Comparison of ENCODE assay signal across 21 cellular contexts in genomic region chr9:105282870-105283621, GRCh38.
"Had no signal": no experiment of that assay in that cellular context is flagged by ENCODE, and none has a peak within 500 bp of the region (broad histone marks: within the 10 kb centered on the region; RNA-seq: fewer than 3 reads in every experiment).

No MANE protein-coding gene starts in this region.

- ATAC-seq: psoas muscle had no signal

- H3K4me1 ChIP-seq: psoas muscle, right atrium auricular region, upper lobe of left lung had no signal

- H3K36me3 Mint-ChIP-seq: brain had no signal

- H3K27ac Mint-ChIP-seq: activated naive CD4-positive, alpha-beta T cell treated with anti-CD3 and anti-CD28 coated beads, Interleukin-2, amount 50 U/mL, for 24 hours; memory B cell; nephron progenitor cell; stimulated activated naive CD8-positive, alpha-beta T cell treated with anti-CD3 and anti-CD28 coated beads, Interleukin-15, Interleukin-2, amounts not matched to agents 100 ng/mL and 50 ng/mL, for 24 hours had no signal

- H3K27me3 Mint-ChIP-seq: activated naive CD4-positive, alpha-beta T cell treated with anti-CD3 and anti-CD28 coated beads, Interleukin-2, amount 50 U/mL, for 24 hours; memory B cell; stimulated activated naive CD8-positive, alpha-beta T cell treated with anti-CD3 and anti-CD28 coated beads, Interleukin-15, Interleukin-2, amounts not matched to agents 100 ng/mL and 50 ng/mL, for 24 hours had no signal

- H3K4me3 Mint-ChIP-seq: activated naive CD4-positive, alpha-beta T cell treated with anti-CD3 and anti-CD28 coated beads, Interleukin-2, amount 50 U/mL, for 24 hours; brain; memory B cell; nephron progenitor cell; stimulated activated naive CD8-positive, alpha-beta T cell treated with anti-CD3 and anti-CD28 coated beads, Interleukin-15, Interleukin-2, amounts not matched to agents 100 ng/mL and 50 ng/mL, for 24 hours had no signal

- H3K4me1 Mint-ChIP-seq: brain had no signal

- H3K27ac ChIP-seq: pancreas, psoas muscle, right atrium auricular region, upper lobe of left lung had no signal

- H3K9me3 Mint-ChIP-seq: activated naive CD4-positive, alpha-beta T cell treated with anti-CD3 and anti-CD28 coated beads, Interleukin-2, amount 50 U/mL, for 24 hours; memory B cell; nephron progenitor cell; stimulated activated naive CD8-positive, alpha-beta T cell treated with anti-CD3 and anti-CD28 coated beads, Interleukin-15, Interleukin-2, amounts not matched to agents 100 ng/mL and 50 ng/mL, for 24 hours had no signal

- DNase-seq: activated CD4-positive, CD25-positive, alpha-beta regulatory T cell treated with anti-CD3 and anti-CD28 coated beads, Interleukin-2, amount 50 U/mL, for 72 hours; activated gamma-delta T cell treated with Interleukin-2 at 50 U/mL for 16 hours; activated T-cell treated with anti-CD3 and anti-CD28 coated beads, Interleukin-2, amount 50 U/mL, for 1 hour; aorta; dermis blood vessel endothelial cell; effector memory CD4-positive, alpha-beta T cell; hippocampal formation; nephron progenitor cell; pancreas; psoas muscle; stimulated activated CD4-positive, alpha-beta T cell treated with anti-CD3 and anti-CD28 coated beads, Interleukin-12 subunit alpha, Interleukin-12 subunit beta, amount 100 ng/mL, for 4 hours; stimulated activated CD4-positive, alpha-beta T cell treated with anti-CD3 and anti-CD28 coated beads, Interleukin-4, amount 100 ng/mL, for 4 hours; T1000; upper lobe of left lung had no signal

- FAIRE-seq: frontal cortex, pancreas had no signal

- H3K27me3 ChIP-seq: pancreas, right atrium auricular region, suprapubic skin, upper lobe of left lung had no signal

- H3K9me3 ChIP-seq: pancreas, psoas muscle, right atrium auricular region, suprapubic skin, upper lobe of left lung had no signal

- H3K36me3 ChIP-seq: pancreas, right atrium auricular region, suprapubic skin, upper lobe of left lung had no signal

- H3K4me3 ChIP-seq: pancreas, psoas muscle, right atrium auricular region, suprapubic skin, upper lobe of left lung had no signal
